Comparison of ENCODE assay signal across 13 cellular contexts in the genomic region with DNA sequence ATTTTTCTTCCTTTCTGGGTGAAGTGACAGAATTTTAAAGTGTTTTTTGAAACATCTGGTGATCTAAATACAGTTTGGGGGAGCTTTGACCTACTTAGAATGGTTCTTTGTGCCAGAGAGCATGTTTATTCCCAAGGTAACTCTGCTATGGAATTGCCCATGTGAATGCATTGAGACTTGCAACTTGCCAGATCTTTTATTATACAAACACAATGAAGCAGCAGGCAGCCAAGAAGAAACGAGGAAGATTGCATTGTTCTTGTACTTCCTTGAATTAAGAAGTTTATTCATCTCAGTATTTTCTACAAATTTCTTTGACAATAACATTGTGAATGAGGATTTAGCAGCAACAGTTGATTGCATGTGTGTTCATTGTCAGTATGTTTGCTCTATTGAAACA. TPM values are rescaled to one million over a fixed set of nuclear protein-coding genes. Genes with fewer than 3 reads are reported as not detected.
DNase-seq lines count a peak whose midpoint lies in the region; ATAC-seq, FAIRE-seq and TF ChIP-seq lines count a peak whose summit lies in the region.
"Had no signal": no experiment of that assay in that cellular context is flagged by ENCODE, and none has a peak within 500 bp of the region (broad histone marks: within the 10 kb centered on the region; RNA-seq: fewer than 3 reads in every experiment).

No MANE protein-coding gene starts in this region.

- H3K36me3 Mint-ChIP-seq in mesothelial cell of epicardium = no peaks in the 10 kb centered on the region

- H3K9me3 Mint-ChIP-seq in mesothelial cell of epicardium = no peaks in the 10 kb centered on the region
- H3K9me3 Mint-ChIP-seq: activated B cell treated with CpG ODN at 0.5 μM for 24 hours; dendritic cell treated with granulocyte-macrophage colony-stimulating factor and Interleukin-4, amounts not matched to agents 40 ng/mL and 50 ng/mL, for 4 days had no signal

- H3K9ac ChIP-seq in endothelial cell of umbilical vein (replicated peaks; ENCODE audit: extremely low read depth, insufficient read depth, low read length) = peak overlapping the region; percentile 86

- H3K9me3 ChIP-seq in endothelial cell of umbilical vein (replicated peaks; ENCODE audit: control insufficient read depth, insufficient read depth, low read length) (no peaks in the 10 kb centered on the region), uterus (no peaks in the 10 kb centered on the region)
- H3K9me3 ChIP-seq: thyroid gland had no signal

- CTCF ChIA-PET in endothelial cell of umbilical vein (lab: Charles Lee) = interaction anchor here (0.9 to 4.6 kb wide), 19 partner anchors 21 to 301 kb away, joined by 3 to 33 read pairs (median 5); a partner anchor contains a TSS

- H3K4me1 ChIP-seq in endothelial cell of umbilical vein (ENCODE audit: control insufficient read depth, extremely low read depth, insufficient read depth, low read length) (peaks cover 72% of the 10 kb centered on the region), uterus (no peaks in the 10 kb centered on the region)

- peak overlapping the region; percentile 49 for H3K27ac Mint-ChIP-seq in mesothelial cell of epicardium
- H3K27ac Mint-ChIP-seq: activated B cell treated with CpG ODN at 0.5 μM for 24 hours had no signal

- POLR2A ChIA-PET in endothelial cell of umbilical vein (lab: Charles Lee) = no interaction called here

- H3K4me1 Mint-ChIP-seq in mesothelial cell of epicardium = peaks cover 48% of the 10 kb centered on the region

- H2AFZ ChIP-seq in endothelial cell of umbilical vein (ENCODE audit: low read depth, low read length) = no peak overlapping the region

- no peak for DNase-seq in left ventricle myocardium superior
- no peak for DNase-seq in left cardiac atrium
- DNase-seq in endothelial cell of umbilical vein (ENCODE audit: low read depth, low spot score) = peak; percentile 92
- no peak for DNase-seq in mesothelial cell of epicardium (ENCODE audit: low spot score in 2 of 2, unreplicated experiment in 2 of 2)
- DNase-seq in uterus = no peak
- DNase-seq in NCI-H510A treated with DMSO at 0.1 percent for 48 hours (lab: John Stamatoyannopoulos, UW) = no peak
- DNase-seq: activated B cell treated with CpG ODN at 0.5 μM for 24 hours; activated CD8-positive, alpha-beta memory T cell treated with anti-CD3 and anti-CD28 coated beads, Interleukin-2, amount 50 U/mL, for 48 hours; NCI-H1048; thyroid gland had no signal

- TF ChIP-seq CTCF in endothelial cell of umbilical vein (IDR thresholded peaks at IDR 0.05; ENCODE audit: extremely low read depth in 1 of 2, insufficient read depth in 1 of 2, low read depth in 1 of 2, low read length in 2 of 2) = no peak
- no peak for TF ChIP-seq CTCF in mesothelial cell of epicardium (IDR thresholded peaks at IDR 0.05; ENCODE audit: unreplicated experiment)
- TF ChIP-seq CTCF in uterus (IDR thresholded peaks at IDR 0.05) = peak in 1 of 4 experiments; percentile 9

- dilution Hi-C loops in endothelial cell of umbilical vein (cut with MboI; ENCODE audit: extremely low pct_ligation_motif_present, low sequenced_read_pairs) = no loop called here

- no peaks in the 10 kb centered on the region for H3K9me1 ChIP-seq in endothelial cell of umbilical vein (replicated peaks; ENCODE audit: control insufficient read depth, extremely low read depth, insufficient read depth, low read length)

- no peak overlapping the region for H3K4me3 Mint-ChIP-seq in mesothelial cell of epicardium
- H3K4me3 Mint-ChIP-seq: dendritic cell treated with granulocyte-macrophage colony-stimulating factor and Interleukin-4, amounts not matched to agents 40 ng/mL and 50 ng/mL, for 4 days had no signal

- no peak for TF ChIP-seq POLR2A in endothelial cell of umbilical vein (IDR thresholded peaks at IDR 0.05; ENCODE audit: low read depth, low read length)
- TF ChIP-seq POLR2A in uterus (IDR thresholded peaks at IDR 0.05) = no peak

- H3K36me3 ChIP-seq in endothelial cell of umbilical vein (ENCODE audit: control insufficient read depth in 2 of 2, extremely low read depth in 1 of 2, insufficient read depth in 2 of 2, low read length in 2 of 2) = no peaks in the 10 kb centered on the region
- H3K36me3 ChIP-seq in uterus = no peaks in the 10 kb centered on the region
- H3K36me3 ChIP-seq: thyroid gland had no signal

- peaks cover 22% of the 10 kb centered on the region for H3K79me2 ChIP-seq in endothelial cell of umbilical vein (ENCODE audit: control insufficient read depth, insufficient read depth, low read length)

- peak overlapping the region; percentile 89 for H3K27ac ChIP-seq in endothelial cell of umbilical vein (ENCODE audit: insufficient read depth, low read depth, low read length)
- H3K27ac ChIP-seq in uterus = peak overlapping the region; percentile 34 to 68

- intact Hi-C loops in left ventricle myocardium superior (cut with micrococcal nuclease) (loop anchor here (2.0 to 10.0 kb wide), 2 partner anchors 90 to 202 kb away; no protein-coding TSS in a partner anchor), left cardiac atrium (cut with DNase I) (loop anchor here in 1 of 2 donors (5.0 kb wide), 2 partner anchors 202 to 217 kb away; no protein-coding TSS in a partner anchor), endothelial cell of umbilical vein (cut with micrococcal nuclease) (loop anchor here (1.0 to 10.0 kb wide), 13 partner anchors 10 to 800 kb away; a partner anchor contains a TSS), uterus (cut with DNase I; ENCODE audit: low total_unique reads) (loop anchor here (10.0 kb wide), 1 partner anchor 200 kb away; no protein-coding TSS in a partner anchor)

- ATAC-seq in left ventricle myocardium superior (peak; percentile 24), left cardiac atrium (no peak), HG03571 (IDR thresholded peaks at IDR 0.05; ENCODE audit: unreplicated experiment) (no peak), HG03442 (IDR thresholded peaks at IDR 0.05; ENCODE audit: unreplicated experiment) (no peak)

- H3K27me3 Mint-ChIP-seq in mesothelial cell of epicardium (ENCODE audit: low read depth) = no peaks in the 10 kb centered on the region
- H3K27me3 Mint-ChIP-seq: activated B cell treated with CpG ODN at 0.5 μM for 24 hours; dendritic cell treated with granulocyte-macrophage colony-stimulating factor and Interleukin-4, amounts not matched to agents 40 ng/mL and 50 ng/mL, for 4 days had no signal

- H4K20me1 ChIP-seq in endothelial cell of umbilical vein (replicated peaks; ENCODE audit: control insufficient read depth, extremely low read depth, insufficient read depth, low read length) = no peaks in the 10 kb centered on the region

- H3K4me3 ChIP-seq in endothelial cell of umbilical vein (replicated peaks in 1 of 3; ENCODE audit: insufficient read depth in 1 of 3, low read depth in 1 of 3, low read length in 3 of 3) (peak overlapping the region in 1 of 3 experiments; percentile 5), uterus (no peak overlapping the region)
- H3K4me3 ChIP-seq: thyroid gland had no signal

- BruUV-seq in endothelial cell of umbilical vein (replicated peaks; lab: Mats Ljungman, UMichigan) = no TSS peak

- FAIRE-seq in endothelial cell of umbilical vein (lab: Jason Lieb, UNC) = peak; percentile 87

- peak overlapping the region; percentile 99 for H3K4me2 ChIP-seq in endothelial cell of umbilical vein (ENCODE audit: insufficient read depth, low read length)

- no peaks in the 10 kb centered on the region for H3K27me3 ChIP-seq in endothelial cell of umbilical vein (ENCODE audit: control insufficient read depth in 2 of 2, insufficient read depth in 2 of 2, low read length in 2 of 2)
- no peaks in the 10 kb centered on the region for H3K27me3 ChIP-seq in uterus
- H3K27me3 ChIP-seq: thyroid gland had no signal

TF ChIP-seq in endothelial cell of umbilical vein, 7 proteins besides CTCF, POLR2A, EP300 and RAD21:
- TF ChIP-seq JUN (IDR thresholded peaks at IDR 0.05; ENCODE audit: borderline replicate concordance, insufficient read depth, insufficient read length, low read depth) = no peak
- no peak for TF ChIP-seq EZH2 (IDR thresholded peaks at IDR 0.05; ENCODE audit: borderline replicate concordance, low read depth, low read length, severe bottlenecking)
- TF ChIP-seq, protein P1, sequence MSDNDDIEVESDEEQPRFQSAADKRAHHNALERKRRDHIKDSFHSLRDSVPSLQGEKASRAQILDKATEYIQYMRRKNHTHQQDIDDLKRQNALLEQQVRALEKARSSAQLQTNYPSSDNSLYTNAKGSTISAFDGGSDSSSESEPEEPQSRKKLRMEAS (IDR thresholded peaks at IDR 0.05; ENCODE audit: insufficient read depth, insufficient read length) = no peak
- no peak for TF ChIP-seq POLR2AphosphoS5 (IDR thresholded peaks at IDR 0.05; ENCODE audit: insufficient read depth, low read depth, low read length)
- TF ChIP-seq MYC (IDR thresholded peaks at IDR 0.05; ENCODE audit: low read depth, low read length) = no peak
- no peak for TF ChIP-seq GATA2 (IDR thresholded peaks at IDR 0.05; ENCODE audit: insufficient read depth, insufficient read length, low read depth, low read length)
- no peak for TF ChIP-seq FOS (IDR thresholded peaks at IDR 0.05; ENCODE audit: borderline replicate concordance, insufficient read depth, low read length)

RNA-seq across cellular contexts. Expression of a gene that starts 55.5 kb away (rescaled TPM):
- 21.7 TPM for total RNA-seq in left ventricle myocardium superior
- total RNA-seq in left cardiac atrium = 10 to 100 TPM; 15.9 to 16.0 TPM
- 44.7 and 44.8 TPM in 2 replicates for total RNA-seq in endothelial cell of umbilical vein
- 5.7 and 6.6 TPM in 2 replicates for polyA plus RNA-seq in endothelial cell of umbilical vein
- polyA plus RNA-seq in endothelial cell of umbilical vein (2011; cell fraction: cytosol; rRNA removed) = 6.8 and 7.3 TPM in 2 replicates
- polyA plus RNA-seq in endothelial cell of umbilical vein (2011; cell fraction: nucleus; rRNA removed) = 27.6 and 37.7 TPM in 2 replicates
- polyA plus RNA-seq in endothelial cell of umbilical vein (2012) = 13.6 and 17.5 TPM in 2 replicates
- 35.4 and 41.0 TPM in 2 replicates for polyA minus RNA-seq in endothelial cell of umbilical vein
- polyA minus RNA-seq in endothelial cell of umbilical vein (2011; cell fraction: cytosol; rRNA and poly(A)+ RNA removed) = 8.9 TPM
- polyA minus RNA-seq in endothelial cell of umbilical vein (2011; cell fraction: nucleus; rRNA and poly(A)+ RNA removed) = 79.0 and 91.1 TPM in 2 replicates
- 12.6 to 13.5 TPM (median 13.4 TPM) in 3 replicates for total RNA-seq in mesothelial cell of epicardium
- total RNA-seq in uterus = 10 to 100 TPM; 13.8 to 34.6 (median 20.8) TPM
